ENCODE assay signal across 18 cellular contexts in the genomic region with DNA sequence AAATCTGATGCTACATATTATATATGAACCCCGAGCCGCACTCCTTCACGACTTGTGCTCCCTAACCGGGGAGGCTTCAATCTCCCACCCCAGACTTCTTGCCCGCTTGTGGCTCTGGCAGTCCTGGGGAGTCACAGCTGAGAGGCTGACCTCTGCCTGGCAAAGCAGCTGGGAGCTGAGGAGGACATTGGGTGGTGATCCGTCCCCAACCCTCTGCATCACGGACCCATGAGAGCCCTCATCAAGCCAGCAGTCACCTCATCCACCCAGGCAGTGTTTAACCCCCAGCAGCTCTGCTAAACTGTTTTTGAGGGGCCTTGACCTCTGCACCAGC. TPM values are rescaled to one million over a fixed set of nuclear protein-coding genes. Genes with fewer than 3 reads are reported as not detected.
DNase-seq lines count a peak whose midpoint lies in the region; ATAC-seq and TF ChIP-seq lines count a peak whose summit lies in the region.
"Had no signal": no experiment of that assay in that cellular context is flagged by ENCODE, and none has a peak within 500 bp of the region (broad histone marks: within the 10 kb centered on the region; RNA-seq: fewer than 3 reads in every experiment).

No MANE protein-coding gene starts in this region.

- H3K4me3 ChIP-seq in Karpas-422 (ENCODE audit: low read length), result no peak overlapping the region
- H3K4me3 ChIP-seq in neural progenitor cell, result no peak overlapping the region

- H3K27me3 Mint-ChIP-seq in brain (peaks cover 7% of the 10 kb centered on the region), neural progenitor cell (ENCODE audit: insufficient read depth, low read depth) (peaks cover 8% of the 10 kb centered on the region)

- TF ChIP-seq CTCF in brain (conservative IDR thresholded peaks at IDR 0.05), result no peak
- TF ChIP-seq CTCF in neural progenitor cell (IDR thresholded peaks at IDR 0.05), result no peak

- no peaks in the 10 kb centered on the region for H3K9me3 ChIP-seq in Karpas-422 (ENCODE audit: low read length)
- H3K9me3 ChIP-seq in neural progenitor cell (ENCODE audit: low read depth), result no peaks in the 10 kb centered on the region

- no peak for ATAC-seq in HG02885 (IDR thresholded peaks at IDR 0.05; ENCODE audit: poor library complexity, unreplicated experiment)
- ATAC-seq: CD8-positive, alpha-beta T cell had no signal

- H3K9me3 Mint-ChIP-seq in brain, result no peaks in the 10 kb centered on the region
- no peaks in the 10 kb centered on the region for H3K9me3 Mint-ChIP-seq in neural progenitor cell
- H3K9me3 Mint-ChIP-seq: CD14-positive monocyte; CD8-positive, alpha-beta T cell; HFFc6 had no signal

- H3K36me3 Mint-ChIP-seq in brain, result peaks cover 3% of the 10 kb centered on the region
- H3K36me3 Mint-ChIP-seq in neural progenitor cell, result peaks cover 3% of the 10 kb centered on the region

- H3K4me1 ChIP-seq in Karpas-422 (ENCODE audit: low read length) (peaks cover 77% of the 10 kb centered on the region), neural progenitor cell (peaks cover 29% of the 10 kb centered on the region)

- H3K9ac ChIP-seq in Karpas-422 (ENCODE audit: low read length), result peak overlapping the region; percentile 60
- no peak overlapping the region for H3K9ac ChIP-seq in neural progenitor cell

- H3K79me2 ChIP-seq in Karpas-422 (ENCODE audit: low read length), result no peaks in the 10 kb centered on the region
- H3K79me2 ChIP-seq in neural progenitor cell (ENCODE audit: low read depth), result no peaks in the 10 kb centered on the region

- peaks cover 12% of the 10 kb centered on the region for H3F3A ChIP-seq in neural progenitor cell (ENCODE audit: low read depth)

- H3K4me3 Mint-ChIP-seq in brain, result peak overlapping the region in 2 of 5 experiments; percentile 71
- peak overlapping the region; percentile 76 for H3K4me3 Mint-ChIP-seq in neural progenitor cell
- H3K4me3 Mint-ChIP-seq: CD14-positive monocyte, HFFc6 had no signal

- H3K27me3 ChIP-seq in Karpas-422 (ENCODE audit: low read length), result no peaks in the 10 kb centered on the region
- H3K27me3 ChIP-seq in neural progenitor cell, result peaks cover 68% of the 10 kb centered on the region

- no peaks in the 10 kb centered on the region for H3K9me2 ChIP-seq in Karpas-422 (replicated peaks; ENCODE audit: insufficient read depth, low read length)

- H4K20me1 ChIP-seq in Karpas-422 (ENCODE audit: insufficient read depth, low read depth, low read length) (no peaks in the 10 kb centered on the region), neural progenitor cell (ENCODE audit: low read depth) (no peaks in the 10 kb centered on the region)

- peak overlapping the region in 4 of 5 experiments; percentile 53 to 83 (median 74) for H3K27ac Mint-ChIP-seq in brain
- peak overlapping the region; percentile 95 for H3K27ac Mint-ChIP-seq in neural progenitor cell
- H3K27ac Mint-ChIP-seq: CD14-positive monocyte; CD8-positive, alpha-beta T cell; HFFc6 had no signal

- no peak for DNase-seq in Karpas-422
- no peak for DNase-seq in neural progenitor cell (ENCODE audit: low spot score)
- DNase-seq in D341Med (ENCODE audit: low spot score), result no peak
- DNase-seq in kidney tubule cell (ENCODE audit: low spot score), result no peak
- DNase-seq: CD8-positive, alpha-beta T cell; COR-L47; DND-41; GF-D8; HCEC 1CT; HFFc6; IMR-90 had no signal

- H3K4me2 ChIP-seq in Karpas-422 (ENCODE audit: low read depth, low read length, poor library complexity, severe bottlenecking) (no peak overlapping the region), neural progenitor cell (peak overlapping the region; percentile 60)

- H3K27ac ChIP-seq in Karpas-422 (ENCODE audit: low read length), result peak overlapping the region; percentile 82
- H3K27ac ChIP-seq in neural progenitor cell, result no peak overlapping the region
- H3K27ac ChIP-seq: HL-60 had no signal

- H3K4me1 Mint-ChIP-seq in brain (peaks cover 66% of the 10 kb centered on the region), neural progenitor cell (peaks cover 72% of the 10 kb centered on the region)

- H3K36me3 ChIP-seq in Karpas-422 (ENCODE audit: insufficient read depth, low read length) (peaks cover 4% of the 10 kb centered on the region; the same call in 1 of the 2 replicates), neural progenitor cell (no peaks in the 10 kb centered on the region)

- no peak overlapping the region for H2AFZ ChIP-seq in Karpas-422 (ENCODE audit: low read length)
- no peak overlapping the region for H2AFZ ChIP-seq in neural progenitor cell (replicated peaks)

RNA-seq across cellular contexts. Expression of gene CDH22, which starts 33.7 kb away (rescaled TPM):
- total RNA-seq in Karpas-422 (2014; rRNA removed; shearing (Covaris generic); ENCODE audit: low replicate concordance), result 5.5 and 6.4 TPM in 2 replicates
- polyA plus RNA-seq in brain (ENCODE audit: insufficient read depth, low read depth, low replicate concordance), result 5.6 TPM
- total RNA-seq in neural progenitor cell (ENCODE audit: low replicate concordance), result 0.13 and 0.28 TPM in 2 replicates
- total RNA-seq: A673; CD8-positive, alpha-beta T cell; H4; HFFc6; IMR-90 had no signal
- polyA plus RNA-seq: BJ, CD14-positive monocyte, IMR-90 had no signal
